ENCODE assay signal across 8 cellular contexts in the genomic region with DNA sequence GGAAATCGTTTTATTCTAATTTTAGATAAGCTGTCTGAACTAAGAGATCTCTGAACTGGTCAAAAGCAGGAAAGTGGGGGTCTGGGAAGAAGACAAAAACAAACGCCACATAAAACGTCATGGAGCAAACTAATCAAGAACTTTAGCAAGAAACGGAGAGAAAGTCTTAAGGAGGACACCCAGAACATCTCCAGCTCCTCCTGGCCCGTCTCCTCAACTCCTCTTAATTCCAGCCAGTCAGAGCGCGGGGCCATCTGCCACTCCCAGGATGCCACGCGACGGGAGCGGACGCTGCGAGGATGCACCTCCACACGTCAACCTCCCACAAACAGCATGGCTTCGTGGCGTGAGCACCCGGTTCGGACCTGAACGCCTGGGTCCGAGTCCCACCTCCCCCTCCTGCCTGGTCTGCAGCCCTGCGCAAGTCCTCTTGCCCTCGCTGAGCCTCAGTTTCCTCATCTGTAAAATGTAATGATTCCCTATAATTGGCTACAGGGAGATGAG. TPM values are rescaled to one million over a fixed set of nuclear protein-coding genes. Genes with fewer than 3 reads are reported as not detected.
DNase-seq lines count a peak whose midpoint lies in the region; ATAC-seq and TF ChIP-seq lines count a peak whose summit lies in the region.

No MANE protein-coding gene starts in this region.

- H3K79me2 ChIP-seq in GM23338 (replicated peaks; ENCODE audit: insufficient read depth) = peaks cover 76% of the 10 kb centered on the region

- H3K4me1 ChIP-seq in GM23338 (ENCODE audit: insufficient read depth) (peaks cover 50% of the 10 kb centered on the region), adrenal gland (replicated peaks in 1 of 2) (peaks cover 10 to 46% of the 10 kb centered on the region in 2 donors), heart right ventricle (peaks cover 9 to 79% (median 58%) of the 10 kb centered on the region in 9 donors), upper lobe of right lung (peaks cover 48% of the 10 kb centered on the region)

- H3K27me3 ChIP-seq in GM23338 (ENCODE audit: insufficient read depth) = peaks cover 18% of the 10 kb centered on the region
- H3K27me3 ChIP-seq in adrenal gland = no peaks in the 10 kb centered on the region
- no peaks in the 10 kb centered on the region for H3K27me3 ChIP-seq in heart right ventricle
- H3K27me3 ChIP-seq in upper lobe of right lung = no peaks in the 10 kb centered on the region

- POLR2A ChIA-PET in T-cell (lab: Charles Lee) = interaction anchor here in 1 of 2 donors (0.6 kb wide), 1 partner anchor 18 kb away, joined by 3 read pairs; no protein-coding TSS in a partner anchor

- intact Hi-C loops in adrenal gland (cut with DNase I) = no loop called here
- intact Hi-C loops in heart right ventricle (cut with DNase I) = loop anchor here in 4 of 10 donors (2.0 to 10.0 kb wide), 5 partner anchors 50 to 117 kb away; no protein-coding TSS in a partner anchor
- intact Hi-C loops in upper lobe of right lung (cut with DNase I) = no loop called here

- peak overlapping the region; percentile 96 for H2AFZ ChIP-seq in GM23338

- H3K36me3 ChIP-seq in GM23338 (ENCODE audit: insufficient read depth) = no peaks in the 10 kb centered on the region
- H3K36me3 ChIP-seq in adrenal gland (replicated peaks in 1 of 2) = no peaks in the 10 kb centered on the region
- peaks cover 0 to 16% (median 0%) of the 10 kb centered on the region in 9 donors for H3K36me3 ChIP-seq in heart right ventricle
- H3K36me3 ChIP-seq in upper lobe of right lung = peaks cover 7% of the 10 kb centered on the region

- no peak for TF ChIP-seq POLR2A in adrenal gland (IDR thresholded peaks at IDR 0.05)

- H3K9me3 Mint-ChIP-seq in GM23338 = no peaks in the 10 kb centered on the region; the same call in 2 of the 3 replicates
- H3K9me3 Mint-ChIP-seq in T-cell = no peaks in the 10 kb centered on the region

- WGBS in adrenal gland, 4 donors = 0 to 1% (median 0%) methylated on average over 17 to 22 of the region's 22 CpGs
- 0 to 1% methylated on average over 22 of the region's 22 CpGs for WGBS in heart right ventricle, 2 donors

- CTCF ChIA-PET in T-cell (lab: Charles Lee) = interaction anchor here in 1 of 2 donors (0.6 kb wide), 1 partner anchor 637 kb away, joined by 3 read pairs; a partner anchor contains a TSS

- peaks cover 14% of the 10 kb centered on the region; the same call in 1 of the 2 replicates for H3F3A ChIP-seq in GM23338 (replicated peaks; ENCODE audit: low read depth)

- peaks cover 48% of the 10 kb centered on the region for H3K4me1 Mint-ChIP-seq in GM23338
- H3K4me1 Mint-ChIP-seq in T-cell = peaks cover 58 to 63% (median 58%) of the 10 kb centered on the region in 3 donors

- no peaks in the 10 kb centered on the region for H3K9me3 ChIP-seq in adrenal gland (replicated peaks in 1 of 3)
- no peaks in the 10 kb centered on the region for H3K9me3 ChIP-seq in heart right ventricle
- H3K9me3 ChIP-seq in upper lobe of right lung = no peaks in the 10 kb centered on the region

- DNase-seq in D341Med (ENCODE audit: low spot score) (peak; percentile 80), GM23338 (ENCODE audit: low spot score) (peak; percentile 79), NCI-H128 (lab: John Stamatoyannopoulos, UW; ENCODE audit: unreplicated experiment) (peak; percentile 38), T-cell (peak; percentile 15 to 60 (median 44)), adrenal gland (peak; percentile 72 to 93 (median 83)), heart right ventricle (peak; percentile 69 to 78), pons (ENCODE audit: low spot score) (peak; percentile 72), upper lobe of right lung (peak; percentile 88)

- no peak for TF ChIP-seq CTCF in GM23338 (conservative IDR thresholded peaks at IDR 0.05; ENCODE audit: low read depth in 2 of 2)
- TF ChIP-seq CTCF in adrenal gland (IDR thresholded peaks at IDR 0.05) = no peak
- TF ChIP-seq CTCF in heart right ventricle (IDR thresholded peaks at IDR 0.05) = no peak
- no peak for TF ChIP-seq CTCF in upper lobe of right lung (IDR thresholded peaks at IDR 0.05)

- H3K4me2 ChIP-seq in GM23338 = peak overlapping the region; percentile 80

- ATAC-seq in GM23338 (peak; percentile 16), T-cell (replicated peaks in 1 of 4) (peak in 3 of 4 experiments; percentile 9 to 15 (median 14)), heart right ventricle (peak; percentile 19 to 61 (median 50)), upper lobe of right lung (peak; percentile 35)

- H3K9me2 ChIP-seq in GM23338 (ENCODE audit: insufficient read depth) = no peaks in the 10 kb centered on the region

- H3K27me3 Mint-ChIP-seq in GM23338 (ENCODE audit: insufficient read depth, low read depth, poor library complexity) (peaks cover 22% of the 10 kb centered on the region), T-cell (peaks cover 16 to 24% of the 10 kb centered on the region in 2 donors)

- H4K20me1 ChIP-seq in GM23338 (replicated peaks; ENCODE audit: insufficient read depth) = peaks cover 66% of the 10 kb centered on the region

- peak overlapping the region; percentile 83 for H3K4me3 Mint-ChIP-seq in GM23338
- peak overlapping the region; percentile 96 to 99 (median 97) for H3K4me3 Mint-ChIP-seq in T-cell

- no peaks in the 10 kb centered on the region; the same call in 1 of the 3 replicates for H3K36me3 Mint-ChIP-seq in GM23338 (ENCODE audit: low read depth)
- H3K36me3 Mint-ChIP-seq in T-cell = peaks cover 8% of the 10 kb centered on the region

- H3K27ac ChIP-seq in GM23338 (ENCODE audit: low read depth) (peak overlapping the region; percentile 97), adrenal gland (peak overlapping the region; percentile 82 to 93 (median 89)), heart right ventricle (peak overlapping the region; percentile 74 to 97 (median 94)), upper lobe of right lung (peak overlapping the region; percentile 95)

- H3K27ac Mint-ChIP-seq in GM23338 (peak overlapping the region; percentile 82), T-cell (peak overlapping the region; percentile 96 to 98)

- H3K4me3 ChIP-seq in GM23338 (peak overlapping the region; percentile 99), adrenal gland (peak overlapping the region; percentile 74 to 85 (median 82)), heart right ventricle (peak overlapping the region; percentile 77 to 100 (median 94)), upper lobe of right lung (peak overlapping the region; percentile 100)

TF ChIP-seq in GM23338, 12 proteins besides CTCF, POLR2A, EP300 and RAD21 (continues in another document):
- TF ChIP-seq EZH2phosphoT487 (IDR thresholded peaks at IDR 0.05; ENCODE audit: unreplicated experiment) = no peak

RNA-seq across cellular contexts. Expression of a gene that starts 0.6 kb away (rescaled TPM):
- 221 and 252 TPM in 2 replicates for total RNA-seq in GM23338 (2014; rRNA removed; shearing (Covaris generic))
- polyA plus RNA-seq in GM23338 (2016; fragmentation: Nextera tagmentation; extraction: Ambion mirVana) (74.7 and 81.5 TPM in 2 replicates), adrenal gland (10 to 100 TPM; 46.8 to 79.8 (median 68.4) TPM), heart right ventricle (10 to 100 TPM; 44.0 to 64.9 TPM)
- total RNA-seq in T-cell (100 to 1,000 TPM in 2 of 5 donors, 10 to 100 TPM in 3; 73.8 to 106 (median 93.7) TPM), adrenal gland (100 to 1,000 TPM in 1 of 8 donors, 10 to 100 TPM in 7; 38.7 to 139 (median 58.6) TPM), heart right ventricle (10 to 100 TPM; 34.7 to 49.1 (median 43.8) TPM), upper lobe of right lung (70.7 TPM)

RNA-seq across cellular contexts. Expression of a gene that starts 1.1 kb away (rescaled TPM):
- 21.5 and 29.0 TPM in 2 replicates for total RNA-seq in GM23338 (2014; rRNA removed; shearing (Covaris generic))
- polyA plus RNA-seq in GM23338 (2016; fragmentation: Nextera tagmentation; extraction: Ambion mirVana) = 17.3 and 20.4 TPM in 2 replicates
- total RNA-seq in T-cell = 1 to 10 TPM; 1.0 to 2.4 (median 1.9) TPM
- 10 to 100 TPM; 11.6 to 24.2 (median 13.4) TPM for total RNA-seq in adrenal gland
- polyA plus RNA-seq in adrenal gland = 10 to 100 TPM in 2 of 3 donors, 1 to 10 TPM in 1; 1.4 to 20.6 (median 17.4) TPM
- total RNA-seq in heart right ventricle = 10 to 100 TPM; 13.6 to 34.0 (median 20.5) TPM
- polyA plus RNA-seq in heart right ventricle = 10 to 100 TPM; 36.5 to 56.0 TPM
- 37.5 TPM for total RNA-seq in upper lobe of right lung

RNA-seq across cellular contexts. Expression of a gene that starts 51.6 kb away (rescaled TPM):
- total RNA-seq in GM23338 (2014; rRNA removed; shearing (Covaris generic)) = 58.1 and 58.2 TPM in 2 replicates
- polyA plus RNA-seq in GM23338 (2016; fragmentation: Nextera tagmentation; extraction: Ambion mirVana) = 33.3 and 35.1 TPM in 2 replicates
- total RNA-seq in T-cell = 10 to 100 TPM; 16.1 to 38.8 (median 36.2) TPM
- total RNA-seq in adrenal gland = 10 to 100 TPM; 18.8 to 42.0 (median 24.3) TPM
- 10 to 100 TPM; 30.9 to 41.1 (median 38.4) TPM for polyA plus RNA-seq in adrenal gland
- 10 to 100 TPM; 13.4 to 27.3 (median 18.4) TPM for total RNA-seq in heart right ventricle
- polyA plus RNA-seq in heart right ventricle = 10 to 100 TPM; 21.1 to 49.6 TPM
- total RNA-seq in upper lobe of right lung = 63.2 TPM

RNA-seq across cellular contexts. Expression of a gene that starts 51.8 kb away (rescaled TPM):
- 63.6 and 66.3 TPM in 2 replicates for total RNA-seq in GM23338 (2014; rRNA removed; shearing (Covaris generic))
- 127 and 131 TPM in 2 replicates for polyA plus RNA-seq in GM23338 (2016; fragmentation: Nextera tagmentation; extraction: Ambion mirVana)
- total RNA-seq in T-cell = 10 to 100 TPM; 32.2 to 51.0 (median 46.8) TPM
- total RNA-seq in adrenal gland = 10 to 100 TPM; 22.3 to 95.8 (median 32.6) TPM
- 10 to 100 TPM; 38.3 to 46.7 (median 38.5) TPM for polyA plus RNA-seq in adrenal gland
- total RNA-seq in heart right ventricle = 10 to 100 TPM; 11.7 to 20.3 (median 15.1) TPM
- polyA plus RNA-seq in heart right ventricle = 10 to 100 TPM; 31.0 to 31.3 TPM
- total RNA-seq in upper lobe of right lung = 27.0 TPM

Comparison
In these comparisons a context has a peak if more than half of its experiments do, and no peak if none do; other contexts are left out.
1. Peak in every context shown above with its lines: DNase-seq, ATAC-seq, H3K4me3 ChIP-seq and H3K27ac ChIP-seq.
2. DNase-seq: peak in every context shown above with its lines; median percentile 88 in upper lobe of right lung; 83 in adrenal gland; 80 in D341Med; 79 in GM23338; 74 in heart right ventricle; 72 in pons; 44 in T-cell; 38 in NCI-H128.